25 cellular contexts compared by ENCODE assay signal in the genomic region with DNA sequence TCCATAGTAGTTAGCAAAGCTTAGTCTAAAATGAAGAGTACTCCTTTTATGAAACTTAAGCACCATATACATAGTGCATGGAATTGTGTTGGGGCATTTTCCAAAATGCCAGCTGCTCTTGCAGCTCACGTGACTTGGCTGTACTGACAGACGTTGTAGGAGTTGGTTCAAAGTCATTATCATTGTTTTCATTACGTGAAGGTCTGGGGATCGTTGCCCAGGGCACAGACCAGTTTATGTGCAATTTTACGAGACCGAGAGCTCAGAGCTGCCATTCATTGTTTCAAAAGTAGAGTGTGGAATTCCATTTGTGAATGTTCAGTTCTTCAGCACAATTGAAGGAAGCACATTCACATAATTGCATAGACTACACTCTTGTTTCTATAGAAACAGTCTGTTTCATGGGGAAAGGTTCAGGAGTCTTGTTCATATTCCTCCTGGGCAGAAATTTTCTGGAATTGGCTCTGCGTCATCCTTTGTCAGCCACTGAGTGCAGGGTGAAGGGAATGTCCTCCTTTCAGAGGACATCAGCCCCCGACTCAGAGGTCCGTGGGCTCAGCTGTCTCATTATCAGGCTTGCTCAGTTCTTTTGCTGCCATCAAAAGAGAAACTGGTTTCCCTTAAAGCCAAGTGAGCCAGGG. TPM values are rescaled to one million over a fixed set of nuclear protein-coding genes. Genes with fewer than 3 reads are reported as not detected.
DNase-seq lines count a peak whose midpoint lies in the region; ATAC-seq, FAIRE-seq and TF ChIP-seq lines count a peak whose summit lies in the region.
"Had no signal": no experiment of that assay in that cellular context is flagged by ENCODE, and none has a peak within 500 bp of the region (broad histone marks: within the 10 kb centered on the region; RNA-seq: fewer than 3 reads in every experiment).

No MANE protein-coding gene starts in this region.

- TF ChIP-seq CTCF in K562 (IDR thresholded peaks at IDR 0.05 in 2 of 3, conservative IDR thresholded peaks at IDR 0.05 in 1 of 3; ENCODE audit: insufficient read depth in 2 of 3, low read depth in 1 of 3, low read length in 3 of 3) (no peak), neural cell (IDR thresholded peaks at IDR 0.05; ENCODE audit: poor library complexity, severe bottlenecking) (no peak), smooth muscle cell (IDR thresholded peaks at IDR 0.05; ENCODE audit: borderline replicate concordance, insufficient read depth, poor library complexity, severe bottlenecking) (no peak)

- CTCF ChIA-PET in K562 (lab: Yijun Ruan, JAX; ENCODE audit: low intra/inter-chr PET ratio) = no interaction called here

- no TSS peak for BruUV-seq in K562 (replicated peaks; lab: Mats Ljungman, UMichigan)

- peaks cover 17 to 34% of the 10 kb centered on the region in 2 experiments; a peak in 4 of 5 replicates for H3K27me3 ChIP-seq in K562 (ENCODE audit: control insufficient read depth in 2 of 2, insufficient read depth in 2 of 2, low read length in 2 of 2)
- H3K27me3 ChIP-seq in neural cell (ENCODE audit: insufficient read depth, low read depth, low read length) = no peaks in the 10 kb centered on the region
- H3K27me3 ChIP-seq in smooth muscle cell (ENCODE audit: low read depth) = no peaks in the 10 kb centered on the region
- H3K27me3 ChIP-seq: MG63 had no signal

- H3K9me3 ChIP-seq in K562 (replicated peaks; ENCODE audit: control insufficient read depth, insufficient read depth, low read depth, low read length) (no peaks in the 10 kb centered on the region), neural cell (ENCODE audit: low read length) (no peaks in the 10 kb centered on the region), smooth muscle cell (replicated peaks; ENCODE audit: low read depth) (no peaks in the 10 kb centered on the region)
- H3K9me3 ChIP-seq: MG63 had no signal

- no peaks in the 10 kb centered on the region for H3K36me3 ChIP-seq in K562 (ENCODE audit: control insufficient read depth, insufficient read depth, low read length)
- H3K36me3 ChIP-seq in neural cell (ENCODE audit: insufficient read depth, low read length) = no peaks in the 10 kb centered on the region
- no peaks in the 10 kb centered on the region for H3K36me3 ChIP-seq in smooth muscle cell (ENCODE audit: low read depth)
- H3K36me3 ChIP-seq: MG63 had no signal

- no peaks in the 10 kb centered on the region for H3K9me1 ChIP-seq in K562 (ENCODE audit: control insufficient read depth, insufficient read depth, low read length)

- no peak for TF ChIP-seq POLR2A in K562 (conservative IDR thresholded peaks at IDR 0.05)

- H3K9ac ChIP-seq in K562 (ENCODE audit: insufficient read depth in 1 of 2, low read depth in 2 of 2, low read length in 2 of 2) = no peak overlapping the region
- H3K9ac ChIP-seq in neural cell (ENCODE audit: low read length) = peak overlapping the region; percentile 12
- no peak overlapping the region for H3K9ac ChIP-seq in smooth muscle cell (ENCODE audit: low read depth)

- H3K4me1 ChIP-seq in K562 (replicated peaks in 1 of 2; ENCODE audit: control insufficient read depth in 2 of 2, insufficient read depth in 2 of 2, low read length in 2 of 2) (no peaks in the 10 kb centered on the region), smooth muscle cell (ENCODE audit: low read depth) (no peaks in the 10 kb centered on the region)

- under 1% methylated on average over 9 of the region's 9 CpGs for WGBS in K562 (ENCODE audit: insufficient coverage, low coverage, missing lambda C conversion rate)
- 36% methylated on average over 9 of the region's 9 CpGs for WGBS in smooth muscle cell (ENCODE audit: low lambda C conversion rate)

- no peak for TF ChIP-seq RAD21 in K562 (CRISPR knock-in tag; conservative IDR thresholded peaks at IDR 0.05 in 1 of 2, IDR thresholded peaks at IDR 0.05 in 1 of 2)
- TF ChIP-seq RAD21 in neural cell (conservative IDR thresholded peaks at IDR 0.05) = peak; percentile 39

- DNase-seq in DMS 273 (lab: John Stamatoyannopoulos, UW; ENCODE audit: unreplicated experiment) (peak; percentile 55), DMS 273 treated with DMSO at 0.1 percent for 48 hours (lab: John Stamatoyannopoulos, UW) (no peak), K562 (ENCODE audit: extremely low read depth in 1 of 4, low spot score in 3 of 4) (no peak), smooth muscle cell (lab: John Stamatoyannopoulos, UW; ENCODE audit: unreplicated experiment) (no peak), HuH-7.5 (ENCODE audit: low spot score) (no peak), KBM-7 (no peak)
- DNase-seq in stimulated activated CD4-positive, alpha-beta T cell treated with anti-CD3 and anti-CD28 coated beads, Interleukin-4, amount 100 ng/mL, for 24 hours = no peak
- DNase-seq: DMS153, GDM1, H9, Karpas-422, MG63, NCI-H1048, NCI-H1436 treated with DMSO at 0.1 percent for 48 hours, NCI-H2029, NCI-H2171 treated with DMSO at 0.1 percent for 48 hours, NCI-H82, PC-3, RPMI8226, SHP77 treated with DMSO at 0.1 percent for 48 hours had no signal

- H3K4me3 ChIP-seq in K562 = no peak overlapping the region
- H3K4me3 ChIP-seq in neural cell (ENCODE audit: low read length) = peak overlapping the region; percentile 36
- no peak overlapping the region for H3K4me3 ChIP-seq in smooth muscle cell
- H3K4me3 ChIP-seq: MG63 had no signal

- H3K9me2 ChIP-seq in neural cell (ENCODE audit: insufficient read depth, low read length) = no peaks in the 10 kb centered on the region

- in situ Hi-C loops in K562 (cut with MboI) (no loop called here), KBM-7 (cut with MboI; ENCODE audit: low pct_unique_long_range_greater_than_20kb, low sequenced_read_pairs) (no loop called here)

- POLR2A ChIA-PET in K562 (lab: Yijun Ruan, JAX) = no interaction called here

- H3F3A ChIP-seq in neural cell (ENCODE audit: insufficient read depth, low read length, poor library complexity, severe bottlenecking) (no peaks in the 10 kb centered on the region), smooth muscle cell (ENCODE audit: low read depth) (no peaks in the 10 kb centered on the region)

- FAIRE-seq in K562 (lab: Jason Lieb, UNC) = no peak

- no peak for ATAC-seq in K562
- ATAC-seq: PC-3 had no signal

- H3K27ac ChIP-seq in K562 (ENCODE audit: extremely low read depth, low read depth, low read length) (no peak overlapping the region), neural cell (ENCODE audit: low read length) (peak overlapping the region; percentile 61), smooth muscle cell (ENCODE audit: low read depth) (no peak overlapping the region)
- H3K27ac ChIP-seq: 22Rv1 had no signal

- TF ChIP-seq EP300 in K562 (IDR thresholded peaks at IDR 0.05; ENCODE audit: low read length) = no peak
- TF ChIP-seq EP300 in neural cell (conservative IDR thresholded peaks at IDR 0.05; ENCODE audit: poor library complexity, severe bottlenecking) = peak; percentile 55

- H4K20me1 ChIP-seq in K562 (replicated peaks; ENCODE audit: control insufficient read depth, insufficient read depth, low read length) (no peaks in the 10 kb centered on the region), neural cell (ENCODE audit: insufficient read depth) (no peaks in the 10 kb centered on the region), smooth muscle cell (ENCODE audit: low read depth) (no peaks in the 10 kb centered on the region)

- H3K4me2 ChIP-seq in K562 (ENCODE audit: insufficient read depth, low read length) (no peak overlapping the region), neural cell (ENCODE audit: low read length) (peak overlapping the region; percentile 29), smooth muscle cell (no peak overlapping the region)

- no peak overlapping the region for H2AFZ ChIP-seq in K562 (ENCODE audit: low read depth, low read length)
- H2AFZ ChIP-seq in neural cell (ENCODE audit: low read depth, low read length) = no peak overlapping the region
- H2AFZ ChIP-seq in smooth muscle cell (ENCODE audit: low read depth) = peak overlapping the region; percentile 19

- H3K79me2 ChIP-seq in K562 (ENCODE audit: control insufficient read depth, insufficient read depth, low read length) (no peaks in the 10 kb centered on the region), neural cell (replicated peaks; ENCODE audit: insufficient read depth, low read length) (no peaks in the 10 kb centered on the region), smooth muscle cell (ENCODE audit: low read depth) (no peaks in the 10 kb centered on the region)

- intact Hi-C loops in K562 (cut with micrococcal nuclease) = no loop called here

RNA-seq across cellular contexts. Expression of a gene that starts 54.5 kb away (rescaled TPM):
- total RNA-seq in K562 (2011; cell fraction: chromatin; rRNA removed; ENCODE audit: low replicate concordance) = 14.1 and 21.5 TPM in 2 replicates
- total RNA-seq in K562 (2011; cell fraction: nucleolus; rRNA removed) = 12.6 and 13.5 TPM in 2 replicates
- 19.3 and 28.2 TPM in 2 replicates for total RNA-seq in K562 (2011; cell fraction: nucleoplasm; rRNA removed)
- 7.6 and 9.9 TPM in 2 replicates for total RNA-seq in K562 (2014; rRNA removed)
- total RNA-seq in K562 (2014; rRNA removed; fragmentation: Illumina TruSeq; extraction: Trizol) = 12.0 and 13.3 TPM in 2 replicates
- total RNA-seq in K562 (2015; rRNA removed; fragmentation: Illumina TruSeq; extraction: Trizol) = 13.6 and 13.9 TPM in 2 replicates
- total RNA-seq in K562 (2021) = 13.8 and 15.1 TPM in 2 replicates
- 7.0 and 11.2 TPM in 2 replicates for polyA plus RNA-seq in K562 (2011; rRNA removed)
- polyA plus RNA-seq in K562 (2011; cell fraction: cytosol; rRNA removed) = 8.8 and 13.9 TPM in 2 replicates
- polyA plus RNA-seq in K562 (2011; cell fraction: nucleus; rRNA removed) = 5.4 and 9.4 TPM in 2 replicates
- polyA plus RNA-seq in K562 (2012) = 10.2 and 10.8 TPM in 2 replicates
- 14.6 and 14.8 TPM in 2 replicates for polyA plus RNA-seq in K562 (2014; fragmentation: Illumina TruSeq; extraction: Trizol)
- 1 to 10 TPM; 4.0 to 4.6 TPM for polyA plus RNA-seq in K562 (2014; fragmentation: Nextera tagmentation; extraction: Ambion mirVana)
- 6.9 and 7.6 TPM in 2 replicates for polyA plus RNA-seq in K562 (2014; rRNA removed)
- 13.6 and 23.9 TPM in 2 replicates for polyA minus RNA-seq in K562 (2011; rRNA and poly(A)+ RNA removed)
- polyA minus RNA-seq in K562 (2011; cell fraction: cytosol; rRNA and poly(A)+ RNA removed) = 3.0 and 9.8 TPM in 2 replicates
- polyA minus RNA-seq in K562 (2011; cell fraction: nucleus; rRNA and poly(A)+ RNA removed) = 10.6 and 15.9 TPM in 2 replicates
- polyA plus RNA-seq in neural cell = 0.80 and 1.2 TPM in 2 replicates
- polyA minus RNA-seq in neural cell = 5.7 and 7.1 TPM in 2 replicates
- under 0.01 TPM in 1 of 2 replicates, not detected in the other for total RNA-seq in smooth muscle cell
- 0.41 TPM in 1 of 2 replicates, not detected in the other for polyA plus RNA-seq in smooth muscle cell
- total RNA-seq: Daoy, HT-29 had no signal
- polyA plus RNA-seq: CD14-positive monocyte had no signal
